In genomic region chr2:10096641-10097040, GRCh38 we compare ENCODE assay signal across 11 cellular contexts.
"Had no signal": no experiment of that assay in that cellular context is flagged by ENCODE, and none has a peak within 500 bp of the region (broad histone marks: within the 10 kb centered on the region; RNA-seq: fewer than 3 reads in every experiment).

No MANE protein-coding gene starts in this region.

- FAIRE-seq: RCC 7860 had no signal

- DNase-seq: activated CD4-positive, alpha-beta T cell treated with anti-CD3 and anti-CD28 coated beads, Interleukin-2, amount 50 U/mL, for 4 hours; activated CD4-positive, CD25-positive, alpha-beta regulatory T cell treated with anti-CD3 and anti-CD28 coated beads, Interleukin-2, amount 50 U/mL, for 72 hours; activated naive CD4-positive, alpha-beta T cell; NCI-H1436 treated with DMSO at 0.1 percent for 48 hours had no signal

- H3K36me3 ChIP-seq: breast epithelium had no signal

- H3K9me3 Mint-ChIP-seq: activated naive CD4-positive, alpha-beta T cell treated with anti-CD3 and anti-CD28 coated beads, Interleukin-2, amount 50 U/mL, for 24 hours had no signal

- H3K36me3 Mint-ChIP-seq: activated naive CD4-positive, alpha-beta T cell treated with anti-CD3 and anti-CD28 coated beads, Interleukin-2, amount 50 U/mL, for 24 hours; WTC11 had no signal

- H3K9me3 ChIP-seq: breast epithelium had no signal

- H3K4me3 Mint-ChIP-seq: activated CD8-positive, alpha-beta T cell treated with anti-CD3 and anti-CD28 coated beads, Interleukin-2, amount 10 ng/mL, durations not matched to agents 7 days and 5 days; activated naive CD4-positive, alpha-beta T cell treated with anti-CD3 and anti-CD28 coated beads, Interleukin-2, amount 50 U/mL, for 24 hours; activated T-helper 1 cell treated with anti-CD3 and anti-CD28 coated beads, Interleukin-12 subunit alpha, Interleukin-12 subunit beta, Interleukin-2, Interleukin-4 antibody, amounts not matched to agents 30 ng/mL and 10 ng/mL and 1 ng/mL, durations not matched to agents 14 hours and 24 hours and 36 hours; T-helper 1 cell treated with Interleukin-12 subunit alpha and Interleukin-12 subunit beta and Interleukin-4 antibody, amounts not matched to agents 30 μg/mL and 1 μg/mL, for 36 hours; WTC11 had no signal

- H3K4me3 ChIP-seq: breast epithelium had no signal

- H3K27ac Mint-ChIP-seq: activated CD8-positive, alpha-beta T cell treated with anti-CD3 and anti-CD28 coated beads, Interleukin-2, amount 10 ng/mL, durations not matched to agents 7 days and 5 days; activated naive CD4-positive, alpha-beta T cell treated with anti-CD3 and anti-CD28 coated beads, Interleukin-2, amount 50 U/mL, for 24 hours; activated T-helper 1 cell treated with anti-CD3 and anti-CD28 coated beads, Interleukin-12 subunit alpha, Interleukin-12 subunit beta, Interleukin-2, Interleukin-4 antibody, amounts not matched to agents 30 ng/mL and 10 ng/mL and 1 ng/mL, durations not matched to agents 14 hours and 24 hours and 36 hours; T-helper 1 cell treated with Interleukin-12 subunit alpha and Interleukin-12 subunit beta and Interleukin-4 antibody, amounts not matched to agents 30 μg/mL and 1 μg/mL, for 36 hours; WTC11 had no signal

- H3K27ac ChIP-seq: breast epithelium had no signal

- H3K4me1 Mint-ChIP-seq: activated naive CD4-positive, alpha-beta T cell treated with anti-CD3 and anti-CD28 coated beads, Interleukin-2, amount 50 U/mL, for 24 hours had no signal

- H3K4me1 ChIP-seq: breast epithelium had no signal
